Comparison of ENCODE assay signal across 9 cellular contexts in the genomic region with DNA sequence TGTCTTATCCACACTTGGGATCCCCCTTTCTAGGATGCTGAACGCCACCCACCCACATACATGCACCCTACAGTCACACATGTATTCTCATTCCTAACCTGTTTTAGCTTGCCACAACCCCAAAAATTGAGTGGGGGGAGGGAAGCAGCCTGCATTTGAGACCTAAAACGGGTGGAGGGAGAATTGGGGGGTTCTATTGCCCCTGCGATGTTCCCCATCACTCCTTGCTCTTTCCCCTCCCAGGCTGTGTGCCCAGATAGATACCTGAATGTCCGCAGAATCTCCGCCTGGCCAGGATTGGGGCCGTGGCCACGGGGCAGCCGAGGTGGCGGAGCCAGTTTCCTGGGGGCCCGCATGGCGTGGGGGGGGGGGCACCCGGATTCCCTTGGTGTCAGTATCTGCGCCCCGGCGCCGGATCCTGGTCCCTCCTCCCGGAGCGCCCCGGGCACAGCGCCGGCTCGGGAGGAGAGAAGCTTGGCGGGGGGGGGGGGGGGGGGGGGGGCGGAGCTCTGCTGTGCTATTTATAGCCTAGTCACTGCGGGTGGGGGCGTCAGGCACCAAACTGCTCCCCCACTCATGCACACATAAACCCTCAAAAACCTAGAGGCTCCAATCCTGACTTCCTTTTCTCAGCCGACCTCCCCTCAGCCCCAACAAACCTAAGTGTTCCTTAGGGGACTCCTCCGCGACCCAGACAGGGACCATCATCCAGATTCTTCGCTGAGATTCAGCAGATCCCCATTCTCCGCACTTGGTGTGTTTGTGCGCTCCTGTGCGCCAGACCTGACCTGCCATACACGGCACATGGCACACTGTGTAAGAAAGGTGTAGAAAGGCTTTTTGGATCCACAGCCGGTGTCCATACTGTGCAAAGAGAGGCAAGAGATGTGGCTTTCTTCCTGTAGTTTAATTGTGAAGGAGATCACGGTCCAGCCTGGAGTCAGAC. TPM values are rescaled to one million over a fixed set of nuclear protein-coding genes. Genes with fewer than 3 reads are reported as not detected.
DNase-seq lines count a peak whose midpoint lies in the region; ATAC-seq, FAIRE-seq and TF ChIP-seq lines count a peak whose summit lies in the region.
"Had no signal": no experiment of that assay in that cellular context is flagged by ENCODE, and none has a peak within 500 bp of the region (broad histone marks: within the 10 kb centered on the region; RNA-seq: fewer than 3 reads in every experiment).

No MANE protein-coding gene starts in this region.

- intact Hi-C loops in activated CD4-positive, alpha-beta memory T cell treated with anti-CD3 and anti-CD28 coated beads for 36 hours (cut with micrococcal nuclease) = no loop called here
- intact Hi-C loops in endothelial cell of umbilical vein (cut with micrococcal nuclease) = no loop called here
- intact Hi-C loops in naive thymus-derived CD4-positive, alpha-beta T cell (cut with micrococcal nuclease) = loop anchor here (1.0 to 5.0 kb wide), 4 partner anchors 17 to 35 kb away; partner anchors contain the start of genes RBM8A (in 1 of the 2) and TXNIP (in 1 of the 2)

- TF ChIP-seq CTCF in HFF-Myc (IDR thresholded peaks at IDR 0.05; ENCODE audit: low read depth, low read length, missing control alignments) = no peak
- no peak for TF ChIP-seq CTCF in endothelial cell of umbilical vein (IDR thresholded peaks at IDR 0.05; ENCODE audit: extremely low read depth in 1 of 2, insufficient read depth in 1 of 2, low read depth in 1 of 2, low read length in 2 of 2)
- TF ChIP-seq CTCF in upper lobe of left lung (IDR thresholded peaks at IDR 0.05) = no peak

- no peak overlapping the region for H3K9ac ChIP-seq in endothelial cell of umbilical vein (replicated peaks; ENCODE audit: extremely low read depth, insufficient read depth, low read length)

- WGBS in upper lobe of left lung, 2 donors = 6 to 16% methylated on average over 18 to 20 of the region's 36 CpGs

- H3K4me1 Mint-ChIP-seq in activated CD4-positive, alpha-beta memory T cell treated with anti-CD3 and anti-CD28 coated beads for 36 hours (ENCODE audit: low read depth) = peaks cover 42% of the 10 kb centered on the region
- H3K4me1 Mint-ChIP-seq in naive thymus-derived CD4-positive, alpha-beta T cell = peaks cover 44 to 65% (median 58%) of the 10 kb centered on the region in 7 donors

- H3K9me3 Mint-ChIP-seq in activated CD4-positive, alpha-beta memory T cell treated with anti-CD3 and anti-CD28 coated beads for 36 hours = peaks cover 7% of the 10 kb centered on the region
- H3K9me3 Mint-ChIP-seq in naive thymus-derived CD4-positive, alpha-beta T cell = peaks cover 0 to 4% (median 0%) of the 10 kb centered on the region in 11 donors

- H3K27me3 ChIP-seq in ACC112 (ENCODE audit: insufficient read depth, low read length) = no peaks in the 10 kb centered on the region
- no peaks in the 10 kb centered on the region for H3K27me3 ChIP-seq in endothelial cell of umbilical vein (ENCODE audit: control insufficient read depth in 2 of 2, insufficient read depth in 2 of 2, low read length in 2 of 2)
- no peaks in the 10 kb centered on the region for H3K27me3 ChIP-seq in naive thymus-derived CD4-positive, alpha-beta T cell (ENCODE audit: control insufficient read depth in 2 of 2, insufficient read depth in 2 of 2, low read length in 2 of 2)
- no peaks in the 10 kb centered on the region for H3K27me3 ChIP-seq in upper lobe of left lung

- peak overlapping the region; percentile 19; the same call in 1 of the 2 replicates for H3K27ac ChIP-seq in ACC112 (ENCODE audit: low read depth, low read length)
- H3K27ac ChIP-seq in endothelial cell of umbilical vein (ENCODE audit: insufficient read depth, low read depth, low read length) = no peak overlapping the region
- peak overlapping the region; percentile 84 for H3K27ac ChIP-seq in naive thymus-derived CD4-positive, alpha-beta T cell (ENCODE audit: low read depth, low read length)
- peak overlapping the region; percentile 20 to 92 (median 78) for H3K27ac ChIP-seq in upper lobe of left lung

- DNase-seq in HFF-Myc (ENCODE audit: extremely low read depth, low read depth) = no peak
- DNase-seq in activated CD4-positive, alpha-beta memory T cell treated with anti-CD3 and anti-CD28 coated beads for 36 hours = peak; percentile 55
- no peak for DNase-seq in endothelial cell of umbilical vein (ENCODE audit: low read depth, low spot score)
- peak in 6 of 9 donors; percentile 16 to 52 (median 30) for DNase-seq in naive thymus-derived CD4-positive, alpha-beta T cell
- peak; percentile 53 to 85 for DNase-seq in upper lobe of left lung
- no peak for DNase-seq in HuH-7 (ENCODE audit: low spot score)

- ATAC-seq in naive thymus-derived CD4-positive, alpha-beta T cell = no peak
- no peak for ATAC-seq in upper lobe of left lung (ENCODE audit: low FRiP score in 2 of 2)
- no peak for ATAC-seq in GM19035 (IDR thresholded peaks at IDR 0.05; ENCODE audit: unreplicated experiment)

- no peak for FAIRE-seq in endothelial cell of umbilical vein (lab: Jason Lieb, UNC)
- FAIRE-seq: islet of Langerhans had no signal

- no peaks in the 10 kb centered on the region for H4K20me1 ChIP-seq in endothelial cell of umbilical vein (replicated peaks; ENCODE audit: control insufficient read depth, extremely low read depth, insufficient read depth, low read length)

- H3K27ac Mint-ChIP-seq in activated CD4-positive, alpha-beta memory T cell treated with anti-CD3 and anti-CD28 coated beads for 36 hours = peak overlapping the region; percentile 95
- peak overlapping the region; percentile 87 to 98 (median 92) for H3K27ac Mint-ChIP-seq in naive thymus-derived CD4-positive, alpha-beta T cell

- dilution Hi-C loops in endothelial cell of umbilical vein (cut with MboI; ENCODE audit: extremely low pct_ligation_motif_present, low sequenced_read_pairs) = no loop called here

- H3K36me3 Mint-ChIP-seq in activated CD4-positive, alpha-beta memory T cell treated with anti-CD3 and anti-CD28 coated beads for 36 hours = peaks cover 1% of the 10 kb centered on the region
- peaks cover 0 to 4% (median 3%) of the 10 kb centered on the region in 5 donors for H3K36me3 Mint-ChIP-seq in naive thymus-derived CD4-positive, alpha-beta T cell

- 0 out of 2 replicates have a peak, but pooled peaks cover under 1% of the 10 kb centered on the region for H3K36me3 ChIP-seq in ACC112 (ENCODE audit: insufficient read depth, low read length)
- H3K36me3 ChIP-seq in endothelial cell of umbilical vein (ENCODE audit: control insufficient read depth in 2 of 2, extremely low read depth in 1 of 2, insufficient read depth in 2 of 2, low read length in 2 of 2) = no peaks in the 10 kb centered on the region
- no peaks in the 10 kb centered on the region for H3K36me3 ChIP-seq in naive thymus-derived CD4-positive, alpha-beta T cell (ENCODE audit: control insufficient read depth in 2 of 3, insufficient read depth in 3 of 3, low read length in 3 of 3)
- H3K36me3 ChIP-seq in upper lobe of left lung = no peaks in the 10 kb centered on the region

- H3K4me2 ChIP-seq in endothelial cell of umbilical vein (ENCODE audit: insufficient read depth, low read length) = peak overlapping the region; percentile 86

- H3K4me1 ChIP-seq in ACC112 (ENCODE audit: control insufficient read depth, insufficient read depth, low read length, unreplicated experiment) = peaks cover 30% of the 10 kb centered on the region
- H3K4me1 ChIP-seq in endothelial cell of umbilical vein (ENCODE audit: control insufficient read depth, extremely low read depth, insufficient read depth, low read length) = peaks cover 39% of the 10 kb centered on the region
- H3K4me1 ChIP-seq in naive thymus-derived CD4-positive, alpha-beta T cell (ENCODE audit: control insufficient read depth in 2 of 2, insufficient read depth in 2 of 2, low read length in 2 of 2) = peaks cover 23 to 41% of the 10 kb centered on the region in 2 donors
- peaks cover 47 to 70% (median 51%) of the 10 kb centered on the region in 4 donors for H3K4me1 ChIP-seq in upper lobe of left lung

- H2AFZ ChIP-seq in ACC112 (ENCODE audit: low read length, unreplicated experiment) (peak overlapping the region; percentile 77), endothelial cell of umbilical vein (ENCODE audit: low read depth, low read length) (peak overlapping the region; percentile 95)

- TF ChIP-seq EP300 in upper lobe of left lung (IDR thresholded peaks at IDR 0.05) = no peak

- BruUV-seq in endothelial cell of umbilical vein (replicated peaks; lab: Mats Ljungman, UMichigan) = no TSS peak

- no peaks in the 10 kb centered on the region for H3K27me3 Mint-ChIP-seq in activated CD4-positive, alpha-beta memory T cell treated with anti-CD3 and anti-CD28 coated beads for 36 hours
- peaks cover 0 to 4% (median 0%) of the 10 kb centered on the region in 5 donors for H3K27me3 Mint-ChIP-seq in naive thymus-derived CD4-positive, alpha-beta T cell

- peak overlapping the region; percentile 84 for H3K4me3 ChIP-seq in ACC112 (ENCODE audit: low read depth, low read length)
- peak overlapping the region; percentile 80 for H3K4me3 ChIP-seq in HFF-Myc (replicated peaks; ENCODE audit: low read depth, low read length)
- peak overlapping the region; percentile 19 to 73 (median 32) for H3K4me3 ChIP-seq in endothelial cell of umbilical vein (replicated peaks in 1 of 3; ENCODE audit: insufficient read depth in 1 of 3, low read depth in 1 of 3, low read length in 3 of 3)
- peak overlapping the region; percentile 87 for H3K4me3 ChIP-seq in naive thymus-derived CD4-positive, alpha-beta T cell (ENCODE audit: low read length)
- H3K4me3 ChIP-seq in upper lobe of left lung = peak overlapping the region; percentile 41 to 66 (median 62)

- peak overlapping the region; percentile 98 for H3K4me3 Mint-ChIP-seq in activated CD4-positive, alpha-beta memory T cell treated with anti-CD3 and anti-CD28 coated beads for 36 hours
- H3K4me3 Mint-ChIP-seq in naive thymus-derived CD4-positive, alpha-beta T cell = peak overlapping the region; percentile 88 to 99 (median 96)

- no peak for TF ChIP-seq POLR2A in endothelial cell of umbilical vein (IDR thresholded peaks at IDR 0.05; ENCODE audit: low read depth, low read length)
- no peak for TF ChIP-seq POLR2A in upper lobe of left lung (IDR thresholded peaks at IDR 0.05)

- no peaks in the 10 kb centered on the region for H3K9me1 ChIP-seq in endothelial cell of umbilical vein (replicated peaks; ENCODE audit: control insufficient read depth, extremely low read depth, insufficient read depth, low read length)

- CTCF ChIA-PET in activated CD4-positive, alpha-beta memory T cell treated with anti-CD3 and anti-CD28 coated beads for 36 hours (lab: Charles Lee) = interaction anchor here (0.7 to 6.1 kb wide), 7 partner anchors 16 to 117 kb away, joined by 3 to 62 read pairs (median 5); partner anchors contain the start of genes NUDT17, PIAS3 and RBM8A
- CTCF ChIA-PET in endothelial cell of umbilical vein (lab: Charles Lee) = interaction anchor here (0.7 to 2.5 kb wide), 6 partner anchors 15 to 70 kb away, joined by 3 to 23 read pairs (median 9); partner anchors contain the start of gene RBM8A
- CTCF ChIA-PET in naive thymus-derived CD4-positive, alpha-beta T cell (lab: Charles Lee) = interaction anchor here (0.6 to 6.2 kb wide), 7 partner anchors 10 to 228 kb away, joined by 3 to 56 read pairs (median 12); partner anchors contain the start of genes NUDT17 and RBM8A

- H3K9me3 ChIP-seq in endothelial cell of umbilical vein (replicated peaks; ENCODE audit: control insufficient read depth, insufficient read depth, low read length) (no peaks in the 10 kb centered on the region), upper lobe of left lung (peaks cover 0 to 2% (median 0%) of the 10 kb centered on the region in 4 donors)
- H3K9me3 ChIP-seq in naive thymus-derived CD4-positive, alpha-beta T cell (ENCODE audit: control insufficient read depth in 2 of 3, low read length in 3 of 3) = no peaks in the 10 kb centered on the region

- H3K79me2 ChIP-seq in ACC112 (ENCODE audit: control insufficient read depth, insufficient read depth, low read length, unreplicated experiment) (no peaks in the 10 kb centered on the region), endothelial cell of umbilical vein (ENCODE audit: control insufficient read depth, insufficient read depth, low read length) (no peaks in the 10 kb centered on the region)

- POLR2A ChIA-PET in activated CD4-positive, alpha-beta memory T cell treated with anti-CD3 and anti-CD28 coated beads for 36 hours (lab: Charles Lee) = interaction anchor here (0.8 to 6.2 kb wide), 7 partner anchors 15 to 90 kb away, joined by 3 to 62 read pairs (median 6); partner anchors contain the start of gene RBM8A
- POLR2A ChIA-PET in endothelial cell of umbilical vein (lab: Charles Lee) = interaction anchor here (0.6 to 1.6 kb wide), 3 partner anchors 10 to 35 kb away, joined by 3 to 4 read pairs (median 3); partner anchors contain the start of gene RBM8A
- POLR2A ChIA-PET in naive thymus-derived CD4-positive, alpha-beta T cell (lab: Charles Lee) = interaction anchor here (0.6 to 8.0 kb wide), 14 partner anchors 8 to 103 kb away, joined by 3 to 164 read pairs (median 6); partner anchors contain the start of genes PIAS3, RBM8A and TXNIP

RNA-seq across cellular contexts. Expression of gene ANKRD34A, which starts 1.9 kb away (rescaled TPM):
- 1 to 10 TPM; 4.6 to 4.7 TPM for total RNA-seq in activated CD4-positive, alpha-beta memory T cell treated with anti-CD3 and anti-CD28 coated beads for 36 hours
- 0.24 and 0.60 TPM in 2 replicates for total RNA-seq in endothelial cell of umbilical vein
- polyA plus RNA-seq in endothelial cell of umbilical vein = 0.41 and 0.43 TPM in 2 replicates
- polyA plus RNA-seq in endothelial cell of umbilical vein (2011; cell fraction: cytosol; rRNA removed) = 0.21 and 0.30 TPM in 2 replicates
- 0.84 and 1.1 TPM in 2 replicates for polyA plus RNA-seq in endothelial cell of umbilical vein (2011; cell fraction: nucleus; rRNA removed)
- 0.28 and 0.38 TPM in 2 replicates for polyA plus RNA-seq in endothelial cell of umbilical vein (2012)
- 0.06 and 0.07 TPM in 2 replicates for polyA minus RNA-seq in endothelial cell of umbilical vein
- 0.61 TPM for polyA minus RNA-seq in endothelial cell of umbilical vein (2011; cell fraction: cytosol; rRNA and poly(A)+ RNA removed)
- polyA minus RNA-seq in endothelial cell of umbilical vein (2011; cell fraction: nucleus; rRNA and poly(A)+ RNA removed) = 0.29 and 0.58 TPM in 2 replicates
- total RNA-seq in naive thymus-derived CD4-positive, alpha-beta T cell = 1 to 10 TPM in 3 of 5 experiments, under 1 TPM in 2; 0.54 to 1.5 (median 1.2) TPM
- under 1 TPM; 0.11 to 0.22 TPM for polyA plus RNA-seq in naive thymus-derived CD4-positive, alpha-beta T cell
- 1 to 10 TPM in 2 of 6 donors, under 1 TPM in 4; 0.30 to 2.6 (median 0.73) TPM for total RNA-seq in upper lobe of left lung

RNA-seq across cellular contexts. Expression of gene POLR3GL, which starts 2.1 kb away (rescaled TPM):
- total RNA-seq in activated CD4-positive, alpha-beta memory T cell treated with anti-CD3 and anti-CD28 coated beads for 36 hours = 10 to 100 TPM; 27.3 to 30.9 TPM
- total RNA-seq in endothelial cell of umbilical vein (15.3 and 18.8 TPM in 2 replicates), upper lobe of left lung (10 to 100 TPM; 18.7 to 25.7 (median 22.5) TPM)
- polyA plus RNA-seq in endothelial cell of umbilical vein = 10.6 and 12.4 TPM in 2 replicates
- polyA plus RNA-seq in endothelial cell of umbilical vein (2011; cell fraction: cytosol; rRNA removed) = 17.6 and 19.4 TPM in 2 replicates
- polyA plus RNA-seq in endothelial cell of umbilical vein (2011; cell fraction: nucleus; rRNA removed) = 7.8 and 9.3 TPM in 2 replicates
- 26.8 and 28.7 TPM in 2 replicates for polyA plus RNA-seq in endothelial cell of umbilical vein (2012)
- polyA minus RNA-seq in endothelial cell of umbilical vein = 6.5 and 6.9 TPM in 2 replicates
- polyA minus RNA-seq in endothelial cell of umbilical vein (2011; cell fraction: cytosol; rRNA and poly(A)+ RNA removed) = 2.2 TPM
- polyA minus RNA-seq in endothelial cell of umbilical vein (2011; cell fraction: nucleus; rRNA and poly(A)+ RNA removed) = 2.4 and 4.9 TPM in 2 replicates
- 10 to 100 TPM; 20.7 to 37.5 (median 25.5) TPM for total RNA-seq in naive thymus-derived CD4-positive, alpha-beta T cell
- 100 to 1,000 TPM in 1 of 2 donors, 10 to 100 TPM in 1; 99.6 to 113 TPM for polyA plus RNA-seq in naive thymus-derived CD4-positive, alpha-beta T cell

RNA-seq across cellular contexts. Expression of gene LIX1L, which starts 4.6 kb away (rescaled TPM):
- total RNA-seq in activated CD4-positive, alpha-beta memory T cell treated with anti-CD3 and anti-CD28 coated beads for 36 hours = 10 to 100 TPM; 46.6 to 47.8 TPM
- 54.9 and 55.6 TPM in 2 replicates for total RNA-seq in endothelial cell of umbilical vein
- 48.4 and 56.4 TPM in 2 replicates for polyA plus RNA-seq in endothelial cell of umbilical vein
- 50.1 and 53.0 TPM in 2 replicates for polyA plus RNA-seq in endothelial cell of umbilical vein (2011; cell fraction: cytosol; rRNA removed)
- 19.2 and 23.4 TPM in 2 replicates for polyA plus RNA-seq in endothelial cell of umbilical vein (2011; cell fraction: nucleus; rRNA removed)
- 17.1 and 20.3 TPM in 2 replicates for polyA plus RNA-seq in endothelial cell of umbilical vein (2012)
- polyA minus RNA-seq in endothelial cell of umbilical vein = 47.6 and 49.9 TPM in 2 replicates
- 21.5 TPM for polyA minus RNA-seq in endothelial cell of umbilical vein (2011; cell fraction: cytosol; rRNA and poly(A)+ RNA removed)
- 10.5 and 13.3 TPM in 2 replicates for polyA minus RNA-seq in endothelial cell of umbilical vein (2011; cell fraction: nucleus; rRNA and poly(A)+ RNA removed)
- 10 to 100 TPM; 31.6 to 59.2 (median 47.6) TPM for total RNA-seq in naive thymus-derived CD4-positive, alpha-beta T cell
- 10 to 100 TPM; 29.3 to 32.1 TPM for polyA plus RNA-seq in naive thymus-derived CD4-positive, alpha-beta T cell
- 10 to 100 TPM in 5 of 6 donors, 1 to 10 TPM in 1; 5.2 to 35.6 (median 16.5) TPM for total RNA-seq in upper lobe of left lung

RNA-seq across cellular contexts. Expression of gene TXNIP, which starts 33.9 kb away (rescaled TPM):
- 10 to 100 TPM; 82.6 to 88.8 TPM for total RNA-seq in activated CD4-positive, alpha-beta memory T cell treated with anti-CD3 and anti-CD28 coated beads for 36 hours
- total RNA-seq in endothelial cell of umbilical vein (7.6 and 9.1 TPM in 2 replicates), upper lobe of left lung (1,000 to 10,000 TPM in 3 of 6 donors, 100 to 1,000 TPM in 3; 703 to 1,481 (median 910) TPM)
- 21.8 and 31.3 TPM in 2 replicates for polyA plus RNA-seq in endothelial cell of umbilical vein
- polyA plus RNA-seq in endothelial cell of umbilical vein (2011; cell fraction: cytosol; rRNA removed) = 15.1 and 18.3 TPM in 2 replicates
- polyA plus RNA-seq in endothelial cell of umbilical vein (2011; cell fraction: nucleus; rRNA removed) = 15.3 and 21.3 TPM in 2 replicates
- 14.7 and 22.5 TPM in 2 replicates for polyA plus RNA-seq in endothelial cell of umbilical vein (2012)
- polyA minus RNA-seq in endothelial cell of umbilical vein = 53.0 and 74.0 TPM in 2 replicates
- polyA minus RNA-seq in endothelial cell of umbilical vein (2011; cell fraction: cytosol; rRNA and poly(A)+ RNA removed) = 125 TPM
- 15.0 and 23.3 TPM in 2 replicates for polyA minus RNA-seq in endothelial cell of umbilical vein (2011; cell fraction: nucleus; rRNA and poly(A)+ RNA removed)
- total RNA-seq in naive thymus-derived CD4-positive, alpha-beta T cell = 1,000 to 10,000 TPM in 1 of 5 experiments, 100 to 1,000 TPM in 4; 498 to 1,101 (median 659) TPM
- 1,000 to 10,000 TPM; 3,808 to 5,430 TPM for polyA plus RNA-seq in naive thymus-derived CD4-positive, alpha-beta T cell

RNA-seq across cellular contexts. Expression of gene RBM8A, which starts 35.1 kb away (rescaled TPM):
- 100 to 1,000 TPM; 275 to 277 TPM for total RNA-seq in activated CD4-positive, alpha-beta memory T cell treated with anti-CD3 and anti-CD28 coated beads for 36 hours
- total RNA-seq in endothelial cell of umbilical vein = 194 and 200 TPM in 2 replicates
- 101 and 192 TPM in 2 replicates for polyA plus RNA-seq in endothelial cell of umbilical vein
- polyA plus RNA-seq in endothelial cell of umbilical vein (2011; cell fraction: cytosol; rRNA removed) = 216 and 336 TPM in 2 replicates
- 97.5 and 169 TPM in 2 replicates for polyA plus RNA-seq in endothelial cell of umbilical vein (2011; cell fraction: nucleus; rRNA removed)
- polyA plus RNA-seq in endothelial cell of umbilical vein (2012) = 204 and 291 TPM in 2 replicates
- polyA minus RNA-seq in endothelial cell of umbilical vein = 54.6 and 71.6 TPM in 2 replicates
- polyA minus RNA-seq in endothelial cell of umbilical vein (2011; cell fraction: cytosol; rRNA and poly(A)+ RNA removed) = 52.4 TPM
- polyA minus RNA-seq in endothelial cell of umbilical vein (2011; cell fraction: nucleus; rRNA and poly(A)+ RNA removed) = 25.6 and 33.6 TPM in 2 replicates
- total RNA-seq in naive thymus-derived CD4-positive, alpha-beta T cell = 100 to 1,000 TPM; 115 to 182 (median 120) TPM
- 100 to 1,000 TPM; 152 to 156 TPM for polyA plus RNA-seq in naive thymus-derived CD4-positive, alpha-beta T cell
- 100 to 1,000 TPM in 3 of 6 donors, 10 to 100 TPM in 3; 30.1 to 144 (median 101) TPM for total RNA-seq in upper lobe of left lung

Comparison
In these comparisons a context has a peak if more than half of its experiments do, and no peak if none do; other contexts are left out.
1. H3K4me3 ChIP-seq: peak in every context shown above with its lines; median percentile 87 in naive thymus-derived CD4-positive, alpha-beta T cell; 84 in ACC112; 80 in HFF-Myc; 62 in upper lobe of left lung; 32 in endothelial cell of umbilical vein.
2. DNase-seq: peak in activated CD4-positive, alpha-beta memory T cell treated with anti-CD3 and anti-CD28 coated beads for 36 hours (single experiment), naive thymus-derived CD4-positive, alpha-beta T cell (6 of 9) and upper lobe of left lung (2 of 2); none in HFF-Myc (single experiment), endothelial cell of umbilical vein (single experiment) and HuH-7 (single experiment).
3. intact Hi-C loops: an anchor here in naive thymus-derived CD4-positive, alpha-beta T cell (1.0 to 5.0 kb wide); none called in activated CD4-positive, alpha-beta memory T cell treated with anti-CD3 and anti-CD28 coated beads for 36 hours and endothelial cell of umbilical vein.